Comparison of ENCODE assay signal across 20 cellular contexts in genomic region chr10:3503299-3503698, GRCh38.
DNase-seq lines count a peak whose midpoint lies in the region; ATAC-seq and TF ChIP-seq lines count a peak whose summit lies in the region.
"Had no signal": no experiment of that assay in that cellular context is flagged by ENCODE, and none has a peak within 500 bp of the region (broad histone marks: within the 10 kb centered on the region; RNA-seq: fewer than 3 reads in every experiment).

No MANE protein-coding gene starts in this region.

- no peak overlapping the region for H3K14ac ChIP-seq in trophoblast cell (ENCODE audit: low read length)

- peak overlapping the region; percentile 3 for H4K91ac ChIP-seq in trophoblast cell (ENCODE audit: low read depth, low read length)

- H3K18ac ChIP-seq in trophoblast cell (ENCODE audit: low read length) = no peak overlapping the region

- H3K9me3 Mint-ChIP-seq in GM23338 = no peaks in the 10 kb centered on the region
- no peaks in the 10 kb centered on the region for H3K9me3 Mint-ChIP-seq in activated CD4-positive, alpha-beta T cell treated with anti-CD3 and anti-CD28 coated beads, Interleukin-2, amount 10 ng/mL, durations not matched to agents 24 days and 14 days
- no peaks in the 10 kb centered on the region for H3K9me3 Mint-ChIP-seq in activated CD8-positive, alpha-beta memory T cell treated with anti-CD3 and anti-CD28 coated beads, Interleukin-2, amount 10 ng/mL, durations not matched to agents 7 days and 5 days (ENCODE audit: low read depth)
- H3K9me3 Mint-ChIP-seq: IgD-negative memory B cell had no signal

- 0 out of 2 replicates have a peak, but pooled peaks cover under 1% of the 10 kb centered on the region for H3K9me2 ChIP-seq in GM23338 (ENCODE audit: insufficient read depth)

- peaks cover 10% of the 10 kb centered on the region for H3K79me1 ChIP-seq in trophoblast cell (ENCODE audit: low read length)

- no peak overlapping the region for H3K9ac ChIP-seq in trophoblast cell (ENCODE audit: low read length)

- peak overlapping the region; percentile 36; the same call in 1 of the 2 replicates for H3K27ac Mint-ChIP-seq in GM23338
- no peak overlapping the region for H3K27ac Mint-ChIP-seq in activated CD4-positive, alpha-beta T cell treated with anti-CD3 and anti-CD28 coated beads, Interleukin-2, amount 10 ng/mL, durations not matched to agents 24 days and 14 days
- no peak overlapping the region for H3K27ac Mint-ChIP-seq in activated CD8-positive, alpha-beta memory T cell treated with anti-CD3 and anti-CD28 coated beads, Interleukin-2, amount 10 ng/mL, durations not matched to agents 7 days and 5 days
- H3K27ac Mint-ChIP-seq: IgD-negative memory B cell had no signal

- no peak overlapping the region for H3K4ac ChIP-seq in trophoblast cell (ENCODE audit: low read depth, low read length)

- H2BK120ac ChIP-seq in trophoblast cell (ENCODE audit: insufficient read depth, low read length, poor library complexity) = peak overlapping the region; percentile 18

- H2AK5ac ChIP-seq in trophoblast cell (ENCODE audit: low read length) = no peak overlapping the region

- H3K23ac ChIP-seq in trophoblast cell (ENCODE audit: low read length) = no peak overlapping the region

- H3K27ac ChIP-seq in GM23338 (ENCODE audit: low read depth) = no peak overlapping the region
- peak overlapping the region; percentile 31 for H3K27ac ChIP-seq in lower lobe of right lung
- no peak overlapping the region for H3K27ac ChIP-seq in trophoblast cell (ENCODE audit: low read depth, low read length)
- H3K27ac ChIP-seq: SJCRH30 had no signal

- H3K4me2 ChIP-seq in GM23338 (peak overlapping the region; percentile 40; the same call in 1 of the 2 replicates), trophoblast cell (ENCODE audit: low read length) (no peak overlapping the region)
- H3K4me2 ChIP-seq: A549 had no signal

- H4K8ac ChIP-seq in trophoblast cell (ENCODE audit: low read depth, low read length) = no peak overlapping the region

- H4K12ac ChIP-seq in trophoblast cell (ENCODE audit: low read depth, low read length) = no peak overlapping the region

- ATAC-seq in GM23338 (no peak), lower lobe of right lung (peak; percentile 57 to 69)
- ATAC-seq in activated CD8-positive, alpha-beta memory T cell treated with anti-CD3 and anti-CD28 coated beads, Interleukin-2, amount 10 ng/mL, durations not matched to agents 7 days and 5 days = no peak
- ATAC-seq: A549, Panc1 had no signal

- H3K27me3 ChIP-seq in GM23338 (ENCODE audit: insufficient read depth) = no peaks in the 10 kb centered on the region
- no peaks in the 10 kb centered on the region for H3K27me3 ChIP-seq in lower lobe of right lung (ENCODE audit: low read depth)
- H3K27me3 ChIP-seq in trophoblast cell (ENCODE audit: insufficient read depth, low read length) = no peaks in the 10 kb centered on the region
- H3K27me3 ChIP-seq: BE2C, SJCRH30 had no signal

- no peak overlapping the region for H2BK5ac ChIP-seq in trophoblast cell (ENCODE audit: low read depth, low read length, poor library complexity)

- no peaks in the 10 kb centered on the region for H3K9me3 ChIP-seq in lower lobe of right lung
- no peaks in the 10 kb centered on the region for H3K9me3 ChIP-seq in trophoblast cell (ENCODE audit: insufficient read depth, low read depth, low read length)
- H3K9me3 ChIP-seq: A549, BE2C, SJCRH30 had no signal

- WGBS in trophoblast cell (ENCODE audit: extremely low coverage, insufficient coverage, insufficient read length) = no CpG with 5 or more reads among the region's 13 CpGs

- H3K4me3 ChIP-seq in GM23338 (no peak overlapping the region), lower lobe of right lung (no peak overlapping the region), trophoblast cell (ENCODE audit: low read depth, low read length) (no peak overlapping the region)
- H3K4me3 ChIP-seq: A549, SJCRH30 had no signal

- no peaks in the 10 kb centered on the region for H4K20me1 ChIP-seq in GM23338 (replicated peaks; ENCODE audit: insufficient read depth)

- H3K79me2 ChIP-seq in GM23338 (replicated peaks; ENCODE audit: insufficient read depth) (no peaks in the 10 kb centered on the region), trophoblast cell (ENCODE audit: control insufficient read depth, insufficient read depth, low read length, poor library complexity) (no peaks in the 10 kb centered on the region)

- peaks cover 13% of the 10 kb centered on the region for H3K4me1 Mint-ChIP-seq in GM23338
- no peaks in the 10 kb centered on the region for H3K4me1 Mint-ChIP-seq in activated CD4-positive, alpha-beta T cell treated with anti-CD3 and anti-CD28 coated beads, Interleukin-2, amount 10 ng/mL, durations not matched to agents 24 days and 14 days
- H3K4me1 Mint-ChIP-seq in activated CD8-positive, alpha-beta memory T cell treated with anti-CD3 and anti-CD28 coated beads, Interleukin-2, amount 10 ng/mL, durations not matched to agents 7 days and 5 days = no peaks in the 10 kb centered on the region

- no peaks in the 10 kb centered on the region for H3F3A ChIP-seq in GM23338 (replicated peaks; ENCODE audit: low read depth)

- H3K27me3 Mint-ChIP-seq in GM23338 (ENCODE audit: insufficient read depth, low read depth, poor library complexity) = peaks cover 1% of the 10 kb centered on the region
- H3K27me3 Mint-ChIP-seq in activated CD4-positive, alpha-beta T cell treated with anti-CD3 and anti-CD28 coated beads, Interleukin-2, amount 10 ng/mL, durations not matched to agents 24 days and 14 days = peaks cover 26% of the 10 kb centered on the region
- H3K27me3 Mint-ChIP-seq in activated CD8-positive, alpha-beta memory T cell treated with anti-CD3 and anti-CD28 coated beads, Interleukin-2, amount 10 ng/mL, durations not matched to agents 7 days and 5 days = peaks cover 23% of the 10 kb centered on the region

- H3K4me1 ChIP-seq in GM23338 (ENCODE audit: insufficient read depth) (peaks cover 12% of the 10 kb centered on the region), lower lobe of right lung (no peaks in the 10 kb centered on the region), trophoblast cell (ENCODE audit: control insufficient read depth in 1 of 2, insufficient read depth in 2 of 2, low read length in 2 of 2) (peaks cover 5 to 8% of the 10 kb centered on the region in 2 experiments)
- H3K4me1 ChIP-seq: BE2C, SJCRH30 had no signal

- CTCF ChIA-PET in activated CD8-positive, alpha-beta memory T cell treated with anti-CD3 and anti-CD28 coated beads, Interleukin-2, amount 10 ng/mL, durations not matched to agents 7 days and 5 days (lab: Charles Lee) = no interaction called here

- peak overlapping the region; percentile 63; the same call in 1 of the 2 replicates for H2AFZ ChIP-seq in GM23338
- H2AFZ ChIP-seq in trophoblast cell (ENCODE audit: insufficient read depth, low read length, poor library complexity) = no peak overlapping the region

- H3K36me3 ChIP-seq in GM23338 (ENCODE audit: insufficient read depth) (no peaks in the 10 kb centered on the region), lower lobe of right lung (no peaks in the 10 kb centered on the region), trophoblast cell (ENCODE audit: control insufficient read depth in 1 of 2, insufficient read depth in 2 of 2, low read length in 2 of 2) (no peaks in the 10 kb centered on the region)
- H3K36me3 ChIP-seq: BE2C, SJCRH30 had no signal

- DNase-seq in GM23338 (ENCODE audit: low spot score) (no peak), NCI-H2227 treated with DMSO at 0.1 percent for 48 hours (lab: John Stamatoyannopoulos, UW) (peak; percentile 86), lower lobe of right lung (no peak), trophoblast cell (peak; percentile 67 to 85), occipital lobe (lab: John Stamatoyannopoulos, UW) (no peak)
- no peak for DNase-seq in activated CD4-positive, alpha-beta T cell treated with anti-CD3 and anti-CD28 coated beads, Interleukin-2, amount 10 ng/mL, durations not matched to agents 24 days and 14 days
- DNase-seq in activated CD8-positive, alpha-beta memory T cell treated with anti-CD3 and anti-CD28 coated beads, Interleukin-2, amount 10 ng/mL, durations not matched to agents 7 days and 5 days = no peak
- DNase-seq: BE2C, DMS53, GDM1, Karpas-422, MV-4-11, NCI-H2107, NCI-H345, NCI-H524, NCI-H82, SJCRH30 had no signal

- peak overlapping the region; percentile 11 for H2BK12ac ChIP-seq in trophoblast cell (ENCODE audit: low read length)

- H3K36me3 Mint-ChIP-seq in GM23338 (ENCODE audit: low read depth) = no peaks in the 10 kb centered on the region
- H3K36me3 Mint-ChIP-seq in activated CD4-positive, alpha-beta T cell treated with anti-CD3 and anti-CD28 coated beads, Interleukin-2, amount 10 ng/mL, durations not matched to agents 24 days and 14 days (ENCODE audit: low read depth) = no peaks in the 10 kb centered on the region
- H3K36me3 Mint-ChIP-seq in activated CD8-positive, alpha-beta memory T cell treated with anti-CD3 and anti-CD28 coated beads, Interleukin-2, amount 10 ng/mL, durations not matched to agents 7 days and 5 days = no peaks in the 10 kb centered on the region

- H3K4me3 Mint-ChIP-seq in GM23338 = no peak overlapping the region
- H3K4me3 Mint-ChIP-seq in activated CD4-positive, alpha-beta T cell treated with anti-CD3 and anti-CD28 coated beads, Interleukin-2, amount 10 ng/mL, durations not matched to agents 24 days and 14 days = no peak overlapping the region
- no peak overlapping the region for H3K4me3 Mint-ChIP-seq in activated CD8-positive, alpha-beta memory T cell treated with anti-CD3 and anti-CD28 coated beads, Interleukin-2, amount 10 ng/mL, durations not matched to agents 7 days and 5 days
- H3K4me3 Mint-ChIP-seq: IgD-negative memory B cell had no signal

- TF ChIP-seq CTCF in GM23338 (conservative IDR thresholded peaks at IDR 0.05; ENCODE audit: low read depth in 2 of 2) = no peak
- TF ChIP-seq CTCF in lower lobe of right lung (IDR thresholded peaks at IDR 0.05) = no peak

- intact Hi-C loops in lower lobe of right lung (cut with DNase I) = no loop called here
- intact Hi-C loops in activated CD4-positive, alpha-beta T cell treated with anti-CD3 and anti-CD28 coated beads, Interleukin-2, amount 10 ng/mL, durations not matched to agents 24 days and 14 days (cut with micrococcal nuclease) = no loop called here

Comparison
In these comparisons a context has a peak if more than half of its experiments do, and no peak if none do; other contexts are left out.
1. ATAC-seq: peak in lower lobe of right lung (2 of 2); none in GM23338 (single experiment) and activated CD8-positive, alpha-beta memory T cell treated with anti-CD3 and anti-CD28 coated beads, Interleukin-2, amount 10 ng/mL, durations not matched to agents 7 days and 5 days (single experiment).
2. DNase-seq: peak in NCI-H2227 treated with DMSO at 0.1 percent for 48 hours (single experiment) and trophoblast cell (2 of 2); none in GM23338 (single experiment), lower lobe of right lung (single experiment), activated CD4-positive, alpha-beta T cell treated with anti-CD3 and anti-CD28 coated beads, Interleukin-2, amount 10 ng/mL, durations not matched to agents 24 days and 14 days (single experiment), occipital lobe (single experiment) and activated CD8-positive, alpha-beta memory T cell treated with anti-CD3 and anti-CD28 coated beads, Interleukin-2, amount 10 ng/mL, durations not matched to agents 7 days and 5 days (single experiment).